ENCODE assay signal across 16 cellular contexts in genomic region chr13:113083022-113083373, GRCh38. TPM values are rescaled to one million over a fixed set of nuclear protein-coding genes. Genes with fewer than 3 reads are reported as not detected.
DNase-seq lines count a peak whose midpoint lies in the region; ATAC-seq and TF ChIP-seq lines count a peak whose summit lies in the region.
"Had no signal": no experiment of that assay in that cellular context is flagged by ENCODE, and none has a peak within 500 bp of the region (broad histone marks: within the 10 kb centered on the region; RNA-seq: fewer than 3 reads in every experiment).

No MANE protein-coding gene starts in this region.

- H3K4me1 ChIP-seq in foreskin keratinocyte = no peaks in the 10 kb centered on the region
- H3K4me1 ChIP-seq: SJSA1 had no signal

- no peak for DNase-seq in caudate nucleus (lab: John Stamatoyannopoulos, UW)
- no peak for DNase-seq in substantia nigra (lab: John Stamatoyannopoulos, UW)
- DNase-seq in foreskin keratinocyte = no peak
- DNase-seq in DMS153 (lab: John Stamatoyannopoulos, UW) = no peak
- DNase-seq in globus pallidus (ENCODE audit: low spot score) = no peak
- DNase-seq: CD4-positive, alpha-beta T cell; COR-L47; NCI-H1694; NCI-H2081; NCI-H2171 had no signal

- peak overlapping the region; percentile 16; the same call in 1 of the 2 replicates for H3K27ac ChIP-seq in VCaP
- H3K27ac ChIP-seq in caudate nucleus (ENCODE audit: low read depth, low read length) = peak overlapping the region; percentile 72
- peak overlapping the region; percentile 68 for H3K27ac ChIP-seq in layer of hippocampus (ENCODE audit: low read depth, low read length)
- peak overlapping the region; percentile 85 for H3K27ac ChIP-seq in substantia nigra (ENCODE audit: low read depth, low read length, poor library complexity, severe bottlenecking)
- H3K27ac ChIP-seq in foreskin keratinocyte = no peak overlapping the region
- H3K27ac ChIP-seq: SJSA1 had no signal

- TF ChIP-seq CTCF in VCaP (conservative IDR thresholded peaks at IDR 0.05) (no peak), foreskin keratinocyte (conservative IDR thresholded peaks at IDR 0.05) (no peak)

- ATAC-seq in foreskin keratinocyte = no peak
- ATAC-seq: GM23338 had no signal

- no peaks in the 10 kb centered on the region for H3K27me3 ChIP-seq in layer of hippocampus (ENCODE audit: control insufficient read depth, insufficient read depth, low read length)
- H3K27me3 ChIP-seq in foreskin keratinocyte = no peaks in the 10 kb centered on the region
- H3K27me3 ChIP-seq: SJSA1 had no signal

RNA-seq across cellular contexts. Expression of gene F7, which starts 22.6 kb away (rescaled TPM):
- not detected in 2 replicates for total RNA-seq in foreskin keratinocyte
- polyA plus RNA-seq in foreskin keratinocyte = not detected in 2 replicates
- total RNA-seq: CD4-positive, alpha-beta T cell; G401; SJSA1 had no signal
- polyA plus RNA-seq: IgD-negative memory B cell had no signal

RNA-seq across cellular contexts. Expression of gene F10, which starts 39.6 kb away (rescaled TPM):
- total RNA-seq in foreskin keratinocyte = not detected in 2 replicates
- not detected in 2 replicates for polyA plus RNA-seq in foreskin keratinocyte
- total RNA-seq: CD4-positive, alpha-beta T cell; G401 had no signal
- polyA plus RNA-seq: IgD-negative memory B cell had no signal
